In genomic region chr10:113983552-113983951, GRCh38 we compare ENCODE assay signal across 16 cellular contexts.
DNase-seq lines count a peak whose midpoint lies in the region; ATAC-seq and TF ChIP-seq lines count a peak whose summit lies in the region.
"Had no signal": no experiment of that assay in that cellular context is flagged by ENCODE, and none has a peak within 500 bp of the region (broad histone marks: within the 10 kb centered on the region; RNA-seq: fewer than 3 reads in every experiment).

No MANE protein-coding gene starts in this region.

- DNase-seq in DND-41 = peak; percentile 24
- peak in 2 of 3 experiments; percentile 8 to 10 for DNase-seq in effector memory CD8-positive, alpha-beta T cell
- no peak for DNase-seq in neural progenitor cell (ENCODE audit: low spot score)
- DNase-seq in GOT3 (lab: John Stamatoyannopoulos, UW) = no peak
- no peak for DNase-seq in activated effector memory CD4-positive, alpha-beta T cell treated with anti-CD3 and anti-CD28 coated beads, Interleukin-2, amount 50 U/mL, for 16 hours
- no peak for DNase-seq in T-helper 9 cell
- DNase-seq: amniotic stem cell, C1 segment of cervical spinal cord, GDM1, left ventricle myocardium inferior, NCI-H2107, nucleus accumbens, T-helper 17 cell had no signal

- peak overlapping the region; percentile 42 to 44 for H3K27ac Mint-ChIP-seq in effector memory CD8-positive, alpha-beta T cell
- no peak overlapping the region for H3K27ac Mint-ChIP-seq in neural progenitor cell
- H3K27ac Mint-ChIP-seq: T-helper 17 cell had no signal

- no peaks in the 10 kb centered on the region for H3K9me3 ChIP-seq in DND-41 (ENCODE audit: insufficient read depth, low read length, severe bottlenecking)
- H3K9me3 ChIP-seq in neural progenitor cell (ENCODE audit: low read depth) = no peaks in the 10 kb centered on the region
- H3K9me3 ChIP-seq: left ventricle myocardium inferior had no signal

- H3K9me3 Mint-ChIP-seq in effector memory CD8-positive, alpha-beta T cell = no peaks in the 10 kb centered on the region
- peaks cover 14% of the 10 kb centered on the region for H3K9me3 Mint-ChIP-seq in neural progenitor cell

- H3K27ac ChIP-seq in DND-41 (ENCODE audit: low read length) (no peak overlapping the region), neural progenitor cell (no peak overlapping the region)

- H3K36me3 ChIP-seq in DND-41 (ENCODE audit: insufficient read depth, low read length) (no peaks in the 10 kb centered on the region), neural progenitor cell (no peaks in the 10 kb centered on the region)
- H3K36me3 ChIP-seq: left ventricle myocardium inferior had no signal

- H3K4me1 ChIP-seq in DND-41 (ENCODE audit: insufficient read depth, low read length) = peaks cover 3% of the 10 kb centered on the region
- peaks cover 9% of the 10 kb centered on the region for H3K4me1 ChIP-seq in neural progenitor cell

- H3K4me3 Mint-ChIP-seq in effector memory CD8-positive, alpha-beta T cell = peak overlapping the region; percentile 58 to 73
- H3K4me3 Mint-ChIP-seq in neural progenitor cell = no peak overlapping the region
- H3K4me3 Mint-ChIP-seq: T-helper 17 cell had no signal

- peak; percentile 85 for ATAC-seq in DND-41 (ENCODE audit: insufficient read depth, low read depth)
- ATAC-seq in GM19463 (IDR thresholded peaks at IDR 0.05; ENCODE audit: unreplicated experiment) = peak; percentile 27
- ATAC-seq in HG03159 (IDR thresholded peaks at IDR 0.05; ENCODE audit: unreplicated experiment) = peak; percentile 49
- peak; percentile 86 for ATAC-seq in effector memory CD8-positive, alpha-beta T cell (replicated peaks)
- ATAC-seq: K562, T-helper 17 cell had no signal

- no peaks in the 10 kb centered on the region for H3K36me3 Mint-ChIP-seq in effector memory CD8-positive, alpha-beta T cell (ENCODE audit: insufficient read depth)
- no peaks in the 10 kb centered on the region for H3K36me3 Mint-ChIP-seq in neural progenitor cell

- H3K4me3 ChIP-seq in DND-41 (ENCODE audit: low read depth in 1 of 2, low read length in 2 of 2) (no peak overlapping the region), neural progenitor cell (no peak overlapping the region)
- H3K4me3 ChIP-seq: K562, left ventricle myocardium inferior had no signal

- TF ChIP-seq CTCF in DND-41 (IDR thresholded peaks at IDR 0.05; ENCODE audit: borderline replicate concordance, extremely low read depth, low read length, poor library complexity, severe bottlenecking) (no peak), neural progenitor cell (IDR thresholded peaks at IDR 0.05) (no peak)

- H2AFZ ChIP-seq in DND-41 (ENCODE audit: low read depth, low read length) (no peak overlapping the region), neural progenitor cell (replicated peaks) (no peak overlapping the region)

- H3K9ac ChIP-seq in DND-41 (ENCODE audit: low read depth, low read length) = no peak overlapping the region
- H3K9ac ChIP-seq in neural progenitor cell = no peak overlapping the region

- H4K20me1 ChIP-seq in DND-41 (ENCODE audit: insufficient read depth, low read length) (no peaks in the 10 kb centered on the region), neural progenitor cell (ENCODE audit: low read depth) (no peaks in the 10 kb centered on the region)

- H3K4me2 ChIP-seq in DND-41 (ENCODE audit: insufficient read depth, low read length) (no peak overlapping the region), neural progenitor cell (no peak overlapping the region)

- peaks cover 8 to 15% of the 10 kb centered on the region in 2 donors for H3K4me1 Mint-ChIP-seq in effector memory CD8-positive, alpha-beta T cell (ENCODE audit: low read depth in 2 of 2)
- peaks cover 15% of the 10 kb centered on the region for H3K4me1 Mint-ChIP-seq in neural progenitor cell

- H3F3A ChIP-seq in neural progenitor cell (ENCODE audit: low read depth) = peaks cover 6% of the 10 kb centered on the region

- H3K79me2 ChIP-seq in DND-41 (ENCODE audit: insufficient read depth, low read length) (no peaks in the 10 kb centered on the region), neural progenitor cell (ENCODE audit: low read depth) (no peaks in the 10 kb centered on the region)

- no peaks in the 10 kb centered on the region for H3K27me3 ChIP-seq in DND-41 (ENCODE audit: insufficient read depth, low read length, poor library complexity)
- no peaks in the 10 kb centered on the region for H3K27me3 ChIP-seq in neural progenitor cell

- peaks cover 0 to 9% of the 10 kb centered on the region in 2 donors for H3K27me3 Mint-ChIP-seq in effector memory CD8-positive, alpha-beta T cell
- peaks cover 5% of the 10 kb centered on the region for H3K27me3 Mint-ChIP-seq in neural progenitor cell (ENCODE audit: insufficient read depth, low read depth)

Comparison
In these comparisons a context has a peak if more than half of its experiments do, and no peak if none do; other contexts are left out.
1. ATAC-seq: peak in every context shown above with its lines; median percentile 86 in effector memory CD8-positive, alpha-beta T cell; 85 in DND-41; 49 in HG03159; 27 in GM19463.
2. DNase-seq: peak in DND-41 (single experiment) and effector memory CD8-positive, alpha-beta T cell (2 of 3); none in neural progenitor cell (single experiment), GOT3 (single experiment), activated effector memory CD4-positive, alpha-beta T cell treated with anti-CD3 and anti-CD28 coated beads, Interleukin-2, amount 50 U/mL, for 16 hours (single experiment) and T-helper 9 cell (single experiment).